Comparison of ENCODE assay signal across 1 cellular context in genomic region chr1:4743978-4744750, GRCh38.
TF ChIP-seq lines count a peak whose summit lies in the region.

No MANE protein-coding gene starts in this region.

TF ChIP-seq in H1, 55 proteins besides CTCF, POLR2A, EP300 and RAD21:
- TF ChIP-seq CTBP2 (IDR thresholded peaks at IDR 0.05; ENCODE audit: borderline replicate concordance, insufficient read depth, insufficient read length, low read length) (no peak), KDM4A (IDR thresholded peaks at IDR 0.05; ENCODE audit: low read depth, low read length, severe bottlenecking) (no peak), NANOG (IDR thresholded peaks at IDR 0.05; ENCODE audit: insufficient read depth, low read depth, low read length, poor library complexity, severe bottlenecking) (no peak)
- TF ChIP-seq, protein P1, sequence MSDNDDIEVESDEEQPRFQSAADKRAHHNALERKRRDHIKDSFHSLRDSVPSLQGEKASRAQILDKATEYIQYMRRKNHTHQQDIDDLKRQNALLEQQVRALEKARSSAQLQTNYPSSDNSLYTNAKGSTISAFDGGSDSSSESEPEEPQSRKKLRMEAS (IDR thresholded peaks at IDR 0.05), result no peak
